Comparison of ENCODE assay signal across 24 cellular contexts in the genomic region with DNA sequence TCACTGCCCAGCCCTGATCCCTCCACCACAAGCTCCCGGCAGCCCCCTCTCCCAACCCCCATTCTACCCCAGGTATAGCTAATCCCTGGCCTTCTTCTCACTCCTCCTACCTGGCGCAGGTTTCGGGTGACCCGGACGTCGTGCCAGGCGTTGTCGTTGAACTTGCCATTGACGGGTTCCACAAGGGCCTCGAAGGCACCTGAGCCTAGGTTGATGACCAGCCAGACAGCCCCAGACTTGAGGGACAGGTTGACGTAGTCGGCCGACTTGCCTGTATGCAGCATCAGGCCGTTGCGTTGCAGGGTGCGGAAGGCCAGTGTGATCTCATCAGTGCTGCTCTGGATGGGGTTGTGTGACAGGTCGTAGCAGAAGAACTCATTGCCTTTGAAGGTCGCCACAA. TPM values are rescaled to one million over a fixed set of nuclear protein-coding genes. Genes with fewer than 3 reads are reported as not detected.
"Had no signal": no experiment of that assay in that cellular context is flagged by ENCODE, and none has a peak within 500 bp of the region (broad histone marks: within the 10 kb centered on the region; RNA-seq: fewer than 3 reads in every experiment).

No MANE protein-coding gene starts in this region.

- H3K36me3 ChIP-seq: SJSA1 had no signal

- H3K4me3 ChIP-seq: SJSA1, SK-N-MC had no signal

- H3K4me1 ChIP-seq: SJSA1 had no signal

- DNase-seq: KBM-7, MV-4-11, NCI-H1048, NCI-H1105, NCI-H1417, NCI-H1436 treated with DMSO at 0.1 percent for 48 hours, NCI-H1694, NCI-H187 treated with DMSO at 0.1 percent for 48 hours, NCI-H2029 treated with DMSO at 0.1 percent for 48 hours, NCI-H2171 treated with DMSO at 0.1 percent for 48 hours, NCI-H345, NCI-H446 treated with DMSO at 0.1 percent for 48 hours, NCI-H510A treated with DMSO at 0.1 percent for 48 hours, NCI-H526 treated with DMSO at 0.1 percent for 48 hours, NCI-H748 treated with DMSO at 0.1 percent for 48 hours, Right ventricle myocardium superior, RPMI8226, SIG-M5 had no signal

- H3K9me3 ChIP-seq: SJSA1 had no signal

- FAIRE-seq: HTR-8/SVneo, RCC 7860 had no signal

- H3K27ac ChIP-seq: HL-60, SJSA1, SK-N-MC had no signal

RNA-seq across cellular contexts. Expression of a gene that starts 37.5 kb away (rescaled TPM):
- total RNA-seq: MCF 10A, SJSA1 had no signal

RNA-seq across cellular contexts. Expression of a gene that starts 58.4 kb away (rescaled TPM):
- total RNA-seq: MCF 10A had no signal
